22 cellular contexts compared by ENCODE assay signal in genomic region chr2:12061317-12061716, GRCh38.
DNase-seq lines count a peak whose midpoint lies in the region; ATAC-seq, FAIRE-seq and TF ChIP-seq lines count a peak whose summit lies in the region.
"Had no signal": no experiment of that assay in that cellular context is flagged by ENCODE, and none has a peak within 500 bp of the region (broad histone marks: within the 10 kb centered on the region; RNA-seq: fewer than 3 reads in every experiment).

No MANE protein-coding gene starts in this region.

- H3K4me3 ChIP-seq in HepG2 (replicated peaks in 1 of 3; ENCODE audit: insufficient read depth in 1 of 3, low read depth in 2 of 3, low read length in 3 of 3) (no peak overlapping the region), testis (no peak overlapping the region)
- H3K4me3 ChIP-seq: BLaER1, HAP-1, PC-9, SJSA1 had no signal

- H3K27ac ChIP-seq in VCaP (peak overlapping the region; percentile 72), HepG2 (ENCODE audit: extremely low read length, insufficient read depth, low read length) (no peak overlapping the region), testis (peak overlapping the region; percentile 53 to 67)
- H3K27ac ChIP-seq: BLaER1, PC-9, SJSA1 had no signal

- FAIRE-seq in HepG2 (lab: Jason Lieb, UNC) = no peak
- FAIRE-seq: A204.1 had no signal

- H3K9ac ChIP-seq in HepG2 (ENCODE audit: insufficient read depth, low read depth, low read length) = no peak overlapping the region
- H3K9ac ChIP-seq: BLaER1 had no signal

- in situ Hi-C loops in HepG2 (cut with HindIII; ENCODE audit: extremely low pct_ligation_motif_present, low pct_unique_long_range_greater_than_20kb) = no loop called here

- DNase-seq in fibroblast of peridontal ligament (ENCODE audit: extremely low read depth) (peak; percentile 63), HepG2 (ENCODE audit: low spot score) (no peak), testis (no peak), SIG-M5 treated with dmso at 0.1 percent for 504 hours (lab: John Stamatoyannopoulos, UW; ENCODE audit: unreplicated experiment) (no peak), EL (no peak)
- DNase-seq: CD4-positive, CD25-positive, alpha-beta regulatory T cell; GOT3; HFFc6; KBM-7; MM.1S; NCI-H446 treated with DMSO at 0.1 percent for 48 hours; NCI-H526; NCI-H82; NK-92 treated with Interleukin-12 subunit alpha and Interleukin-12 subunit beta, amount 100 ng/mL, for 24 hours; PC-9 had no signal

- CTCF ChIA-PET in HepG2 (lab: Yijun Ruan, JAX; ENCODE audit: low intra/inter-chr PET ratio, low total read pairs) = no interaction called here

- BruUV-seq in HepG2 (replicated peaks; lab: Mats Ljungman, UMichigan) = no TSS peak

- peaks cover 0 to 4% of the 10 kb centered on the region in 2 experiments; a peak in 3 of 5 replicates for H3K27me3 ChIP-seq in HepG2 (ENCODE audit: control insufficient read depth in 1 of 2, insufficient read depth in 2 of 2, low read length in 2 of 2)
- no peaks in the 10 kb centered on the region for H3K27me3 ChIP-seq in testis
- H3K27me3 ChIP-seq: BLaER1, SJSA1 had no signal

- TF ChIP-seq RAD21 in HepG2 (CRISPR knock-in tag; IDR thresholded peaks at IDR 0.05) = no peak

- WGBS in HepG2 (ENCODE audit: low lambda C conversion rate) = 9% methylated on average over 1 of the region's 1 CpG
- WGBS in testis, 2 donors = 27 to 54% methylated on average over 1 of the region's 1 CpG

- no peaks in the 10 kb centered on the region for H3K36me3 ChIP-seq in HepG2 (replicated peaks in 1 of 2; ENCODE audit: control insufficient read depth in 1 of 2, insufficient read depth in 2 of 2, low read length in 2 of 2)
- no peaks in the 10 kb centered on the region for H3K36me3 ChIP-seq in testis (ENCODE audit: low read depth, missing control alignments)
- H3K36me3 ChIP-seq: BLaER1, HAP-1, SJSA1 had no signal

- H4K20me1 ChIP-seq in HepG2 (ENCODE audit: insufficient read depth, low read length) = no peaks in the 10 kb centered on the region
- H4K20me1 ChIP-seq: BLaER1 had no signal

- H3K79me2 ChIP-seq in HepG2 (ENCODE audit: insufficient read depth, low read length) = no peaks in the 10 kb centered on the region

- ATAC-seq in HepG2 = no peak
- no peak for ATAC-seq in HG03520 (IDR thresholded peaks at IDR 0.05; ENCODE audit: unreplicated experiment)
- ATAC-seq: Right ventricle myocardium inferior had no signal

- TF ChIP-seq POLR2A in HepG2 (IDR thresholded peaks at IDR 0.05; ENCODE audit: insufficient read depth in 1 of 2, low read depth in 2 of 2, low read length in 2 of 2) = no peak
- TF ChIP-seq POLR2A in testis (IDR thresholded peaks at IDR 0.05) = no peak

- no peak overlapping the region for H2AFZ ChIP-seq in HepG2 (ENCODE audit: low read length)
- H2AFZ ChIP-seq: PC-9 had no signal

- no peak for TF ChIP-seq EP300 in HepG2 (IDR thresholded peaks at IDR 0.05; ENCODE audit: low read depth in 2 of 2, low read length in 2 of 2)
- TF ChIP-seq EP300 in HepG2 (CRISPR knock-in tag; IDR thresholded peaks at IDR 0.05; ENCODE audit: borderline replicate concordance) = no peak

- no peaks in the 10 kb centered on the region for H3K4me1 ChIP-seq in HepG2 (ENCODE audit: insufficient read depth, low read length)
- peaks cover 22% of the 10 kb centered on the region for H3K4me1 ChIP-seq in testis
- H3K4me1 ChIP-seq: HAP-1 had no signal

- intact Hi-C loops in HepG2 (cut with micrococcal nuclease; ENCODE audit: unreplicated experiment) (no loop called here), testis (cut with DNase I; ENCODE audit: low total_unique reads) (no loop called here)

- H3K9me3 ChIP-seq in HepG2 (ENCODE audit: low read length) = no peaks in the 10 kb centered on the region
- no peaks in the 10 kb centered on the region for H3K9me3 ChIP-seq in testis
- H3K9me3 ChIP-seq: HAP-1, SJSA1 had no signal

- H3K4me2 ChIP-seq in HepG2 (ENCODE audit: low read depth, low read length) = no peak overlapping the region
- H3K4me2 ChIP-seq: BLaER1, PC-9 had no signal

- TF ChIP-seq CTCF in VCaP (conservative IDR thresholded peaks at IDR 0.05) (no peak), HepG2 (CRISPR knock-in tag; IDR thresholded peaks at IDR 0.05) (no peak), testis (IDR thresholded peaks at IDR 0.05) (no peak)

- POLR2A ChIA-PET in HepG2 (lab: Yijun Ruan, JAX) = no interaction called here

TF ChIP-seq in HepG2, 621 proteins besides CTCF, POLR2A, EP300 and RAD21:
- no peak for TF ChIP-seq NFATC3 (CRISPR knock-in tag; IDR thresholded peaks at IDR 0.05)
- TF ChIP-seq ZNF577 (CRISPR knock-in tag; IDR thresholded peaks at IDR 0.05; ENCODE audit: borderline replicate concordance, low read depth) = no peak
- peak; percentile 63; the same call in 1 of the 2 replicates for TF ChIP-seq CEBPB (IDR thresholded peaks at IDR 0.05; ENCODE audit: borderline replicate concordance, low read depth, low read length)
- TF ChIP-seq ZNF329 (CRISPR knock-in tag; IDR thresholded peaks at IDR 0.05; ENCODE audit: low read depth) = no peak
- TF ChIP-seq HNF4A (CRISPR knock-in tag; IDR thresholded peaks at IDR 0.05) = no peak
TF ChIP-seq in HepG2: peak in this region for 1.
